25 cellular contexts compared by ENCODE assay signal in the genomic region with DNA sequence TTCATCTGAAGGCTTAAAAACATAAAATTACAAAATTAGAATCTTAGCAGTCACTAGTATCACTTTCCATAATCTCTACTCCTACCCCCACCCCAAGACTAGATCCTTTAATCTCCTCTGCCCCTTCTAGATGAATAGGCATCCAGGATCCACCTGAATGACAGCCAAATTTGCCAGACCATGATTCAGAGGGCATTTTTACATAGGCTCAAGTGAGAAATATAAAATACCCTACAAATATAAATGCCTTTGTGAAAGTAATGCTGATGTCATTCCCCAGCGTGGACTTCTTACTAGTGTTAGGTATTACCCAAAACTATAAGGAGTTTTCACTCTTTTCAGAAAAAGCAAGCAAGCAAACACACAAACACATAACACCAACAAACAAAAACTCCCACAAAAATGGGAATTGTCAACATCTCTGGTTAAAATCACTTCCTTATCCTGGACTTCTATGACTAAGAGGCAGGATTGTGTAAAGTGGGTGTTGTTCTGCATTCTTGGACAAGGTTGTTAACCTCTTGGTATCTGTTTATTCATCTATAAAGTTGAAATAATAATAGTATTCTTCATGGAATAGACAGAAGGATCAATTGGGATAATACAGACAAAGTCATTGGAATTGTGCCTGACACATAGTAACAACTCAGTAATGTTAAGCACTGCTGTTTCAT. TPM values are rescaled to one million over a fixed set of nuclear protein-coding genes. Genes with fewer than 3 reads are reported as not detected.
A peak's percentile ranks its signal among the peaks of the same experiment; 100 is the strongest.
DNase-seq lines count a peak whose midpoint lies in the region; ATAC-seq, FAIRE-seq and TF ChIP-seq lines count a peak whose summit lies in the region.
"Had no signal": no experiment of that assay in that cellular context is flagged by ENCODE, and none has a peak within 500 bp of the region (broad histone marks: within the 10 kb centered on the region; RNA-seq: fewer than 3 reads in every experiment).

No MANE protein-coding gene starts in this region.

- peak; percentile 6 to 52 for DNase-seq in A549 (ENCODE audit: low read depth in 1 of 2, low spot score in 1 of 2)
- peak; percentile 16 for DNase-seq in HS-5 (ENCODE audit: low read depth)
- DNase-seq in astrocyte of the hippocampus (ENCODE audit: low read depth, low spot score), result peak; percentile 21
- DNase-seq in fibroblast of the aortic adventitia (ENCODE audit: low read depth), result peak; percentile 28
- DNase-seq in CD4-positive, alpha-beta memory T cell, result no peak
- no peak for DNase-seq in naive thymus-derived CD8-positive, alpha-beta T cell
- DNase-seq in activated T-helper 2 cell treated with anti-CD3 and anti-CD28 coated beads, Interferon-gamma antibody, Interleukin-2, Interleukin-4, amounts not matched to agents 10 μg/mL and 5 μg/mL and 100 μg/mL, durations not matched to agents 14 hours and 24 hours and 36 hours (ENCODE audit: low spot score), result no peak
- DNase-seq: activated CD8-positive, alpha-beta memory T cell treated with anti-CD3 and anti-CD28 coated beads for 24 hours; central memory CD4-positive, alpha-beta T cell; effector memory CD8-positive, alpha-beta T cell; gastrocnemius medialis; left ventricle myocardium superior; NCI-H2081 treated with DMSO at 0.1 percent for 48 hours; NCI-H524 treated with DMSO at 0.1 percent for 48 hours; right cardiac atrium; SIG-M5; stimulated activated naive CD4-positive, alpha-beta T cell treated with Interleukin-2 at 50 U/mL for 16 hours; T-helper 2 cell; trophoblast cell had no signal

- H3K27ac ChIP-seq in A549, result no peak overlapping the region
- H3K27ac ChIP-seq in CD4-positive, alpha-beta memory T cell (ENCODE audit: low read depth, low read length), result no peak overlapping the region
- H3K27ac ChIP-seq: C4-2B, gastrocnemius medialis, neutrophil had no signal

- H3K4me2 ChIP-seq in A549, result peak overlapping the region; percentile 60

- no peaks in the 10 kb centered on the region for H3K36me3 ChIP-seq in CD4-positive, alpha-beta memory T cell (ENCODE audit: insufficient read depth, low read length)
- H3K36me3 ChIP-seq: gastrocnemius medialis, neutrophil had no signal

- POLR2A ChIA-PET in A549 (lab: Yijun Ruan, JAX), result no interaction called here
- POLR2A ChIA-PET in CD4-positive, alpha-beta memory T cell (lab: Charles Lee; ENCODE audit: partially characterized antibody), result no interaction called here
- POLR2A ChIA-PET in naive thymus-derived CD8-positive, alpha-beta T cell (lab: Charles Lee), result no interaction called here

- CTCF ChIA-PET in A549 (lab: Yijun Ruan, JAX), result no interaction called here
- CTCF ChIA-PET in CD4-positive, alpha-beta memory T cell (lab: Charles Lee; ENCODE audit: partially characterized antibody), result no interaction called here

- no peaks in the 10 kb centered on the region for H3K9me3 Mint-ChIP-seq in CD4-positive, alpha-beta memory T cell
- H3K9me3 Mint-ChIP-seq in naive thymus-derived CD8-positive, alpha-beta T cell, result peaks cover 0 to 2% (median 0%) of the 10 kb centered on the region in 9 donors
- no peaks in the 10 kb centered on the region for H3K9me3 Mint-ChIP-seq in activated T-helper 2 cell treated with anti-CD3 and anti-CD28 coated beads, Interferon-gamma antibody, Interleukin-2, Interleukin-4, amounts not matched to agents 10 μg/mL and 5 μg/mL and 100 μg/mL, durations not matched to agents 14 hours and 24 hours and 36 hours
- H3K9me3 Mint-ChIP-seq: activated T-helper 1 cell treated with anti-CD3 and anti-CD28 coated beads, Interleukin-12 subunit alpha, Interleukin-12 subunit beta, Interleukin-2, Interleukin-4 antibody, amounts not matched to agents 30 ng/mL and 10 ng/mL and 1 ng/mL, durations not matched to agents 14 hours and 24 hours and 36 hours; effector memory CD8-positive, alpha-beta T cell had no signal

- no peak overlapping the region for H3K4me3 ChIP-seq in A549
- no peak overlapping the region for H3K4me3 ChIP-seq in fibroblast of the aortic adventitia (ENCODE audit: low read depth, low read length)
- H3K4me3 ChIP-seq in CD4-positive, alpha-beta memory T cell (ENCODE audit: low read length in 2 of 2), result no peak overlapping the region
- H3K4me3 ChIP-seq: gastrocnemius medialis had no signal

- no peak overlapping the region for H3K27ac Mint-ChIP-seq in CD4-positive, alpha-beta memory T cell
- no peak overlapping the region for H3K27ac Mint-ChIP-seq in naive thymus-derived CD8-positive, alpha-beta T cell
- no peak overlapping the region for H3K27ac Mint-ChIP-seq in activated T-helper 2 cell treated with anti-CD3 and anti-CD28 coated beads, Interferon-gamma antibody, Interleukin-2, Interleukin-4, amounts not matched to agents 10 μg/mL and 5 μg/mL and 100 μg/mL, durations not matched to agents 14 hours and 24 hours and 36 hours
- H3K27ac Mint-ChIP-seq: activated T-helper 1 cell treated with anti-CD3 and anti-CD28 coated beads, Interleukin-12 subunit alpha, Interleukin-12 subunit beta, Interleukin-2, Interleukin-4 antibody, amounts not matched to agents 30 ng/mL and 10 ng/mL and 1 ng/mL, durations not matched to agents 14 hours and 24 hours and 36 hours; effector memory CD8-positive, alpha-beta T cell had no signal

- no peaks in the 10 kb centered on the region for H3K27me3 ChIP-seq in CD4-positive, alpha-beta memory T cell (ENCODE audit: insufficient read depth, low read length)
- H3K27me3 ChIP-seq: gastrocnemius medialis, neutrophil had no signal

- 15% methylated on average over 1 of the region's 1 CpG for WGBS in A549 (ENCODE audit: missing lambda C conversion rate)

- ATAC-seq in A549, result no peak
- no peak for ATAC-seq in naive thymus-derived CD8-positive, alpha-beta T cell
- no peak for ATAC-seq in GM21576 (IDR thresholded peaks at IDR 0.05; ENCODE audit: unreplicated experiment)
- ATAC-seq: activated CD4-positive, CD25-positive, alpha-beta regulatory T cell treated with anti-CD3 and anti-CD28 coated beads, Interleukin-2, amount 50 U/mL, for 24 hours; effector memory CD8-positive, alpha-beta T cell; gastrocnemius medialis; left ventricle myocardium superior; right cardiac atrium had no signal

- H3K4me1 ChIP-seq in A549, result peaks cover 12% of the 10 kb centered on the region; the same call in 2 of the 3 replicates
- no peaks in the 10 kb centered on the region for H3K4me1 ChIP-seq in CD4-positive, alpha-beta memory T cell (ENCODE audit: insufficient read depth, low read length)
- H3K4me1 ChIP-seq: gastrocnemius medialis had no signal

- H3K36me3 Mint-ChIP-seq in CD4-positive, alpha-beta memory T cell, result no peaks in the 10 kb centered on the region
- H3K36me3 Mint-ChIP-seq in naive thymus-derived CD8-positive, alpha-beta T cell, result no peaks in the 10 kb centered on the region
- H3K36me3 Mint-ChIP-seq in activated T-helper 2 cell treated with anti-CD3 and anti-CD28 coated beads, Interferon-gamma antibody, Interleukin-2, Interleukin-4, amounts not matched to agents 10 μg/mL and 5 μg/mL and 100 μg/mL, durations not matched to agents 14 hours and 24 hours and 36 hours (ENCODE audit: low read depth), result no peaks in the 10 kb centered on the region

- no peaks in the 10 kb centered on the region for H3K9me3 ChIP-seq in A549
- no peaks in the 10 kb centered on the region for H3K9me3 ChIP-seq in CD4-positive, alpha-beta memory T cell (ENCODE audit: control insufficient read depth in 1 of 2, low read length in 2 of 2)
- H3K9me3 ChIP-seq: gastrocnemius medialis, neutrophil had no signal

- TF ChIP-seq EP300 in A549 (IDR thresholded peaks at IDR 0.05), result no peak

- H3K27me3 Mint-ChIP-seq in CD4-positive, alpha-beta memory T cell, result peaks cover 3% of the 10 kb centered on the region in 2 donors
- H3K27me3 Mint-ChIP-seq in naive thymus-derived CD8-positive, alpha-beta T cell, result peaks cover 4 to 17% (median 4%) of the 10 kb centered on the region in 5 donors
- peaks cover 2% of the 10 kb centered on the region for H3K27me3 Mint-ChIP-seq in activated T-helper 2 cell treated with anti-CD3 and anti-CD28 coated beads, Interferon-gamma antibody, Interleukin-2, Interleukin-4, amounts not matched to agents 10 μg/mL and 5 μg/mL and 100 μg/mL, durations not matched to agents 14 hours and 24 hours and 36 hours (ENCODE audit: low read depth)
- H3K27me3 Mint-ChIP-seq: effector memory CD8-positive, alpha-beta T cell had no signal

- TF ChIP-seq POLR2A in A549 (IDR thresholded peaks at IDR 0.05; ENCODE audit: low read length), result no peak

- H3K4me3 Mint-ChIP-seq in CD4-positive, alpha-beta memory T cell, result no peak overlapping the region
- H3K4me3 Mint-ChIP-seq in naive thymus-derived CD8-positive, alpha-beta T cell, result no peak overlapping the region
- H3K4me3 Mint-ChIP-seq in activated T-helper 2 cell treated with anti-CD3 and anti-CD28 coated beads, Interferon-gamma antibody, Interleukin-2, Interleukin-4, amounts not matched to agents 10 μg/mL and 5 μg/mL and 100 μg/mL, durations not matched to agents 14 hours and 24 hours and 36 hours (ENCODE audit: low read depth), result no peak overlapping the region
- H3K4me3 Mint-ChIP-seq: activated T-helper 1 cell treated with anti-CD3 and anti-CD28 coated beads, Interleukin-12 subunit alpha, Interleukin-12 subunit beta, Interleukin-2, Interleukin-4 antibody, amounts not matched to agents 30 ng/mL and 10 ng/mL and 1 ng/mL, durations not matched to agents 14 hours and 24 hours and 36 hours; effector memory CD8-positive, alpha-beta T cell had no signal

- no peaks in the 10 kb centered on the region for H3K4me1 Mint-ChIP-seq in CD4-positive, alpha-beta memory T cell
- H3K4me1 Mint-ChIP-seq in naive thymus-derived CD8-positive, alpha-beta T cell, result no peaks in the 10 kb centered on the region
- H3K4me1 Mint-ChIP-seq in activated T-helper 2 cell treated with anti-CD3 and anti-CD28 coated beads, Interferon-gamma antibody, Interleukin-2, Interleukin-4, amounts not matched to agents 10 μg/mL and 5 μg/mL and 100 μg/mL, durations not matched to agents 14 hours and 24 hours and 36 hours (ENCODE audit: low read depth), result no peaks in the 10 kb centered on the region

- TF ChIP-seq CTCF in A549 (IDR thresholded peaks at IDR 0.05), result no peak
- no peak for TF ChIP-seq CTCF in fibroblast of the aortic adventitia (IDR thresholded peaks at IDR 0.05; ENCODE audit: insufficient read depth, low read length)

- no peak for FAIRE-seq in A549 (lab: Jason Lieb, UNC)
- FAIRE-seq: GM18507 had no signal

- intact Hi-C loops in CD4-positive, alpha-beta memory T cell (cut with micrococcal nuclease), result no loop called here
- intact Hi-C loops in activated T-helper 2 cell treated with anti-CD3 and anti-CD28 coated beads, Interferon-gamma antibody, Interleukin-2, Interleukin-4, amounts not matched to agents 10 μg/mL and 5 μg/mL and 100 μg/mL, durations not matched to agents 14 hours and 24 hours and 36 hours (cut with micrococcal nuclease), result no loop called here

- no peak for TF ChIP-seq RAD21 in A549 (conservative IDR thresholded peaks at IDR 0.05 in 1 of 2, IDR thresholded peaks at IDR 0.05 in 1 of 2)

RNA-seq across cellular contexts. Expression of a gene that starts 51.3 kb away (rescaled TPM):
- polyA plus RNA-seq in A549 (2011; rRNA removed) (not detected in 2 replicates), A549 (2017; fragmentation: RNase III; extraction: RNeasy Plus Mini Kit Qiagen cat#74134 plus additional on column Dnase treatment) (not detected in 3 replicates)
- polyA plus RNA-seq in A549 (2012; cell fraction: cytosol; rRNA removed), result not detected in 2 replicates
- polyA plus RNA-seq in A549 (2012; cell fraction: nucleus; rRNA removed), result not detected in 2 replicates
- polyA minus RNA-seq in A549 (2011; rRNA and poly(A)+ RNA removed), result not detected in 2 replicates
- not detected in 2 replicates for total RNA-seq in fibroblast of the aortic adventitia (ENCODE audit: low replicate concordance)
- total RNA-seq in CD4-positive, alpha-beta memory T cell, result not detected
- not detected for polyA plus RNA-seq in CD4-positive, alpha-beta memory T cell
- not detected for total RNA-seq in naive thymus-derived CD8-positive, alpha-beta T cell
- not detected for polyA plus RNA-seq in naive thymus-derived CD8-positive, alpha-beta T cell
- not detected in 2 replicates for total RNA-seq in activated T-helper 2 cell treated with anti-CD3 and anti-CD28 coated beads, Interferon-gamma antibody, Interleukin-2, Interleukin-4, amounts not matched to agents 10 μg/mL and 5 μg/mL and 100 μg/mL, durations not matched to agents 14 hours and 24 hours and 36 hours
- total RNA-seq: activated T-helper 1 cell treated with anti-CD3 and anti-CD28 coated beads, Interleukin-12 subunit alpha, Interleukin-12 subunit beta, Interleukin-2, Interleukin-4 antibody, amounts not matched to agents 30 ng/mL and 10 ng/mL and 1 ng/mL, durations not matched to agents 14 hours and 24 hours and 36 hours; gastrocnemius medialis; left ventricle myocardium superior; right cardiac atrium had no signal
- polyA plus RNA-seq: right cardiac atrium had no signal

Comparison
In these comparisons a context has a peak if more than half of its experiments do, and no peak if none do; other contexts are left out.
1. DNase-seq: peak in A549 (2 of 2), HS-5 (single experiment), astrocyte of the hippocampus (single experiment) and fibroblast of the aortic adventitia (single experiment); none in CD4-positive, alpha-beta memory T cell (0 of 5), naive thymus-derived CD8-positive, alpha-beta T cell (0 of 10) and activated T-helper 2 cell treated with anti-CD3 and anti-CD28 coated beads, Interferon-gamma antibody, Interleukin-2, Interleukin-4, amounts not matched to agents 10 μg/mL and 5 μg/mL and 100 μg/mL, durations not matched to agents 14 hours and 24 hours and 36 hours (single experiment).